ENCODE assay signal across 19 cellular contexts in the genomic region with DNA sequence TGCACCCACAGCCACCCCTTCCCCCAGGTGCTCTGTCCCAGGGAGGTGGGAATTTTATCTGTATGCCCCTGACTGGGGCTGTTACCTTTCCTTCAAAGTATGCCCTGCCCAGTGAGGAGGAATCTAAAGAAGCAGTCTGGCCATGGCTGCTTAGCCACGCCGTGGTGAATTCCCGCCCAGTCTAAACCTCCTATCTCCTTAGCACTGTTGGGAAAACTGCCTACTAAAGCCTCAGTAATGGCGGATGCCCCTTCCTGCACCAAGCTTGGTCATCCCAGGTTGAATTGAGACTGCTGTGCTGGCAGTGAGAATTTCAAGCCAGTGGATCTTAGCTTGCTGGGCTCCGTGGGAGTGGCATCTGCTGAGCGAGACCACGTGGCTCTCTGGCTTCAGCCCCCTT.
DNase-seq lines count a peak whose midpoint lies in the region; ATAC-seq and TF ChIP-seq lines count a peak whose summit lies in the region.
"Had no signal": no experiment of that assay in that cellular context is flagged by ENCODE, and none has a peak within 500 bp of the region (broad histone marks: within the 10 kb centered on the region; RNA-seq: fewer than 3 reads in every experiment).

No MANE protein-coding gene starts in this region.

- POLR2A ChIA-PET in IMR-90 (lab: Charles Lee; ENCODE audit: unreplicated experiment) (no interaction called here), HEK293T (lab: Yijun Ruan, JAX) (no interaction called here)

- TF ChIP-seq RAD21 in IMR-90 (IDR thresholded peaks at IDR 0.05; ENCODE audit: low read length) = no peak

- peak overlapping the region; percentile 18; the same call in 1 of the 2 replicates for H2BK20ac ChIP-seq in IMR-90 (ENCODE audit: low read depth, low read length)

- H2BK12ac ChIP-seq in trophoblast cell (ENCODE audit: low read length) = no peak overlapping the region

- intact Hi-C loops in IMR-90 (cut with micrococcal nuclease) = no loop called here

- peaks cover 11% of the 10 kb centered on the region for H3K9me1 ChIP-seq in IMR-90 (ENCODE audit: insufficient read depth, low read length)

- ATAC-seq in activated CD8-positive, alpha-beta memory T cell treated with anti-CD3 and anti-CD28 coated beads, Interleukin-2, amount 10 ng/mL, durations not matched to agents 7 days and 5 days = no peak
- ATAC-seq in IMR-90 (ENCODE audit: low read depth) (no peak), SK-N-SH treated with all-trans-retinoic acid at 6 μM for 48 hours (peak; percentile 18; the same call in 1 of the 3 replicates)
- no peak for ATAC-seq in effector memory CD8-positive, alpha-beta T cell (replicated peaks)
- ATAC-seq: PC-3 had no signal

- no peak overlapping the region for H4K5ac ChIP-seq in IMR-90 (ENCODE audit: low read depth, low read length)

- H3K4me2 ChIP-seq in IMR-90 (ENCODE audit: low read depth, low read length) (no peak overlapping the region), trophoblast cell (ENCODE audit: low read length) (no peak overlapping the region)

- no peak overlapping the region for H3K18ac ChIP-seq in IMR-90 (ENCODE audit: low read depth, low read length)
- H3K18ac ChIP-seq in trophoblast cell (ENCODE audit: low read length) = no peak overlapping the region

- H3K79me1 ChIP-seq in IMR-90 (ENCODE audit: low read depth in 1 of 2, low read length in 2 of 2) (peaks cover under 1 to 6% of the 10 kb centered on the region in 2 experiments; a peak in 2 of 4 replicates), trophoblast cell (ENCODE audit: low read length) (no peaks in the 10 kb centered on the region)

- H3K14ac ChIP-seq in IMR-90 (replicated peaks; ENCODE audit: low read depth, low read length) = no peak overlapping the region
- H3K14ac ChIP-seq in trophoblast cell (ENCODE audit: low read length) = no peak overlapping the region

- H3K4me3 Mint-ChIP-seq in activated CD8-positive, alpha-beta memory T cell treated with anti-CD3 and anti-CD28 coated beads, Interleukin-2, amount 10 ng/mL, durations not matched to agents 7 days and 5 days = no peak overlapping the region
- H3K4me3 Mint-ChIP-seq in effector memory CD8-positive, alpha-beta T cell = no peak overlapping the region
- H3K4me3 Mint-ChIP-seq: H9 had no signal

- H3K4ac ChIP-seq in IMR-90 (ENCODE audit: low read depth, low read length) (no peak overlapping the region), trophoblast cell (ENCODE audit: low read depth, low read length) (no peak overlapping the region)

- in situ Hi-C loops in IMR-90 (cut with MboI; ENCODE audit: low sequenced_read_pairs) = no loop called here

- 0 out of 2 replicates have a peak overlapping the region, but pooled peaks have one; percentile 16 for H2AK5ac ChIP-seq in IMR-90 (ENCODE audit: low read depth, low read length)
- no peak overlapping the region for H2AK5ac ChIP-seq in trophoblast cell (ENCODE audit: low read length)

- DNase-seq in activated CD8-positive, alpha-beta memory T cell treated with anti-CD3 and anti-CD28 coated beads, Interleukin-2, amount 10 ng/mL, durations not matched to agents 7 days and 5 days = peak; percentile 44
- DNase-seq in activated CD8-positive, alpha-beta memory T cell treated with anti-CD3 and anti-CD28 coated beads, Interleukin-2, amount 50 U/mL, for 4 hours = no peak
- DNase-seq in IMR-90 (no peak), trophoblast cell (peak; percentile 58 to 65), MG63 (no peak), HEK293T (ENCODE audit: extremely low spot score) (no peak)
- no peak for DNase-seq in effector memory CD8-positive, alpha-beta T cell
- DNase-seq: BE2C, Calu3, DMS53, H9, NCI-H1417 treated with DMSO at 0.1 percent for 48 hours, NCI-H187 treated with DMSO at 0.1 percent for 48 hours, NCI-H226, NCI-H524, PC-3, SIG-M5 had no signal

- TF ChIP-seq CTCF in IMR-90 (conservative IDR thresholded peaks at IDR 0.05; ENCODE audit: low read depth, low read length) = no peak

- dilution Hi-C loops in IMR-90 (cut with HindIII; ENCODE audit: low sequenced_read_pairs, unreplicated experiment) = no loop called here

- TF ChIP-seq POLR2A in IMR-90 (IDR thresholded peaks at IDR 0.05; ENCODE audit: low read depth, low read length) = no peak

- H3K9me3 ChIP-seq in IMR-90 (ENCODE audit: control insufficient read depth, insufficient read depth, low read length) (no peaks in the 10 kb centered on the region), trophoblast cell (ENCODE audit: insufficient read depth, low read depth, low read length) (no peaks in the 10 kb centered on the region), MG63 (peaks cover 5% of the 10 kb centered on the region; the same call in 1 of the 2 replicates)
- H3K9me3 ChIP-seq: BE2C had no signal

- no peak overlapping the region for H2BK120ac ChIP-seq in IMR-90 (ENCODE audit: low read depth, low read length)
- no peak overlapping the region for H2BK120ac ChIP-seq in trophoblast cell (ENCODE audit: insufficient read depth, low read length, poor library complexity)

- CTCF ChIA-PET in activated CD8-positive, alpha-beta memory T cell treated with anti-CD3 and anti-CD28 coated beads, Interleukin-2, amount 10 ng/mL, durations not matched to agents 7 days and 5 days (lab: Charles Lee) = interaction anchor here (0.7 to 1.7 kb wide), 8 partner anchors 10 to 176 kb away, joined by 3 to 12 read pairs (median 3); a partner anchor contains a TSS
- CTCF ChIA-PET in IMR-90 (lab: Yijun Ruan, JAX) = interaction anchor here (0.7 kb wide), 1 partner anchor 10 kb away, joined by 3 read pairs; no protein-coding TSS in a partner anchor
- CTCF ChIA-PET in HEK293T (lab: Yijun Ruan, JAX) = interaction anchor here (1.8 kb wide), 1 partner anchor 140 kb away, joined by 4 read pairs; a partner anchor contains a TSS

- H3K27ac ChIP-seq in IMR-90 (ENCODE audit: insufficient read depth, low read length) (no peak overlapping the region), trophoblast cell (ENCODE audit: low read depth, low read length) (no peak overlapping the region)
- H3K27ac ChIP-seq: RWPE1 had no signal

- H4K20me1 ChIP-seq in IMR-90 (ENCODE audit: insufficient read depth, low read length) = no peaks in the 10 kb centered on the region

- H3K56ac ChIP-seq in IMR-90 (ENCODE audit: extremely low read depth, insufficient read depth, low read length) = no peak overlapping the region

- peaks cover 28% of the 10 kb centered on the region for H3K4me1 Mint-ChIP-seq in activated CD8-positive, alpha-beta memory T cell treated with anti-CD3 and anti-CD28 coated beads, Interleukin-2, amount 10 ng/mL, durations not matched to agents 7 days and 5 days
- H3K4me1 Mint-ChIP-seq in effector memory CD8-positive, alpha-beta T cell (ENCODE audit: low read depth in 2 of 2) = peaks cover 8 to 15% of the 10 kb centered on the region in 2 donors
- H3K4me1 Mint-ChIP-seq: H9 had no signal

- H4K12ac ChIP-seq in trophoblast cell (ENCODE audit: low read depth, low read length) = no peak overlapping the region

- H3K27me3 ChIP-seq in IMR-90 (ENCODE audit: control insufficient read depth, insufficient read depth, low read length) = no peaks in the 10 kb centered on the region; the same call in 1 of the 2 replicates
- no peaks in the 10 kb centered on the region for H3K27me3 ChIP-seq in trophoblast cell (ENCODE audit: insufficient read depth, low read length)
- H3K27me3 ChIP-seq in MG63 = no peaks in the 10 kb centered on the region

- BruUV-seq in IMR-90 (replicated peaks; lab: Mats Ljungman, UMichigan) = no TSS peak

- no peak overlapping the region for H2BK15ac ChIP-seq in IMR-90 (ENCODE audit: low read depth, low read length)

- peaks cover 6% of the 10 kb centered on the region for H3K36me3 Mint-ChIP-seq in activated CD8-positive, alpha-beta memory T cell treated with anti-CD3 and anti-CD28 coated beads, Interleukin-2, amount 10 ng/mL, durations not matched to agents 7 days and 5 days
- H3K36me3 Mint-ChIP-seq in effector memory CD8-positive, alpha-beta T cell (ENCODE audit: insufficient read depth) = no peaks in the 10 kb centered on the region

- no CpG with 5 or more reads among the region's 7 CpGs for WGBS in IMR-90 (ENCODE audit: extremely low coverage in 2 of 2, insufficient read length in 1 of 2), 2 experiments
- WGBS in trophoblast cell (ENCODE audit: extremely low coverage, insufficient coverage, insufficient read length) = no CpG with 5 or more reads among the region's 7 CpGs

- H4K91ac ChIP-seq in IMR-90 (ENCODE audit: insufficient read depth, low read depth, low read length) = no peak overlapping the region
- H4K91ac ChIP-seq in trophoblast cell (ENCODE audit: low read depth, low read length) = no peak overlapping the region

- no peaks in the 10 kb centered on the region for H3K79me2 ChIP-seq in trophoblast cell (ENCODE audit: control insufficient read depth, insufficient read depth, low read length, poor library complexity)

- H3K23ac ChIP-seq in IMR-90 (ENCODE audit: low read depth, low read length) (no peak overlapping the region), trophoblast cell (ENCODE audit: low read length) (no peak overlapping the region)

- H2BK5ac ChIP-seq in IMR-90 (ENCODE audit: low read depth, low read length, poor library complexity, severe bottlenecking) = no peak overlapping the region
- no peak overlapping the region for H2BK5ac ChIP-seq in trophoblast cell (ENCODE audit: low read depth, low read length, poor library complexity)

- H3K9me3 Mint-ChIP-seq in activated CD8-positive, alpha-beta memory T cell treated with anti-CD3 and anti-CD28 coated beads, Interleukin-2, amount 10 ng/mL, durations not matched to agents 7 days and 5 days (ENCODE audit: low read depth) = peaks cover 5% of the 10 kb centered on the region
- H3K9me3 Mint-ChIP-seq in effector memory CD8-positive, alpha-beta T cell = peaks cover 4 to 11% of the 10 kb centered on the region in 2 donors

- H3K4me3 ChIP-seq in IMR-90 (ENCODE audit: insufficient read depth, low read depth, low read length) (no peak overlapping the region), trophoblast cell (ENCODE audit: low read depth, low read length) (no peak overlapping the region), MG63 (no peak overlapping the region)

- H3K27ac Mint-ChIP-seq in activated CD8-positive, alpha-beta memory T cell treated with anti-CD3 and anti-CD28 coated beads, Interleukin-2, amount 10 ng/mL, durations not matched to agents 7 days and 5 days = no peak overlapping the region
- no peak overlapping the region for H3K27ac Mint-ChIP-seq in effector memory CD8-positive, alpha-beta T cell
- H3K27ac Mint-ChIP-seq: H9 had no signal

- H2AK9ac ChIP-seq in IMR-90 (replicated peaks; ENCODE audit: low read depth, low read length, poor library complexity) = no peak overlapping the region

- H2AFZ ChIP-seq in IMR-90 (replicated peaks; ENCODE audit: low read length, poor library complexity) (no peak overlapping the region), trophoblast cell (ENCODE audit: insufficient read depth, low read length, poor library complexity) (no peak overlapping the region)

- H3K27me3 Mint-ChIP-seq in activated CD8-positive, alpha-beta memory T cell treated with anti-CD3 and anti-CD28 coated beads, Interleukin-2, amount 10 ng/mL, durations not matched to agents 7 days and 5 days = peaks cover 75% of the 10 kb centered on the region
- peaks cover 69 to 91% of the 10 kb centered on the region in 2 donors for H3K27me3 Mint-ChIP-seq in effector memory CD8-positive, alpha-beta T cell

- H3K9ac ChIP-seq in IMR-90 (ENCODE audit: low read depth, low read length) = no peak overlapping the region
- H3K9ac ChIP-seq in trophoblast cell (ENCODE audit: low read length) = no peak overlapping the region

- 0 out of 2 replicates have a peak, but pooled peaks cover 2% of the 10 kb centered on the region for H3K4me1 ChIP-seq in IMR-90 (ENCODE audit: control insufficient read depth, insufficient read depth, low read length)
- H3K4me1 ChIP-seq in trophoblast cell (ENCODE audit: control insufficient read depth in 1 of 2, insufficient read depth in 2 of 2, low read length in 2 of 2) = peaks cover 6 to 7% of the 10 kb centered on the region in 2 experiments
- H3K4me1 ChIP-seq: BE2C had no signal

- H4K8ac ChIP-seq in IMR-90 (ENCODE audit: low read depth in 2 of 2, low read length in 2 of 2) (no peak overlapping the region), trophoblast cell (ENCODE audit: low read depth, low read length) (no peak overlapping the region)

- H3K36me3 ChIP-seq in IMR-90 (ENCODE audit: control insufficient read depth, insufficient read depth, low read length) (no peaks in the 10 kb centered on the region; the same call in 1 of the 2 replicates), trophoblast cell (ENCODE audit: control insufficient read depth in 1 of 2, insufficient read depth in 2 of 2, low read length in 2 of 2) (peaks cover 3% of the 10 kb centered on the region in 2 experiments), MG63 (peaks cover 1% of the 10 kb centered on the region)
- H3K36me3 ChIP-seq: BE2C had no signal

Comparison
In these comparisons a context has a peak if more than half of its experiments do, and no peak if none do; other contexts are left out.
1. DNase-seq: peak in activated CD8-positive, alpha-beta memory T cell treated with anti-CD3 and anti-CD28 coated beads, Interleukin-2, amount 10 ng/mL, durations not matched to agents 7 days and 5 days (single experiment) and trophoblast cell (2 of 2); none in activated CD8-positive, alpha-beta memory T cell treated with anti-CD3 and anti-CD28 coated beads, Interleukin-2, amount 50 U/mL, for 4 hours (single experiment), IMR-90 (single experiment), effector memory CD8-positive, alpha-beta T cell (0 of 3), MG63 (single experiment) and HEK293T (single experiment).